ENCODE assay signal across 2 cellular contexts in genomic region chr12:106139422-106140141, GRCh38.
TF ChIP-seq lines count a peak whose summit lies in the region.

No MANE protein-coding gene starts in this region.

TF ChIP-seq in HCT116, 20 proteins besides CTCF, POLR2A, EP300 and RAD21 (continued from another document):
- TF ChIP-seq SRF (IDR thresholded peaks at IDR 0.05; ENCODE audit: low read depth) (no peak), ZFX (IDR thresholded peaks at IDR 0.05) (peak; percentile 86), TCF7L2 (IDR thresholded peaks at IDR 0.05; ENCODE audit: borderline replicate concordance, extremely low read depth, insufficient read depth, insufficient read length) (peak; percentile 62)

TF ChIP-seq in liver, 16 proteins besides CTCF, POLR2A, EP300 and RAD21 (continued from another document):
- TF ChIP-seq, protein P1, sequence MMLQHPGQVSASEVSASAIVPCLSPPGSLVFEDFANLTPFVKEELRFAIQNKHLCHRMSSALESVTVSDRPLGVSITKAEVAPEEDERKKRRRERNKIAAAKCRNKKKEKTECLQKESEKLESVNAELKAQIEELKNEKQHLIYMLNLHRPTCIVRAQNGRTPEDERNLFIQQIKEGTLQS (IDR thresholded peaks at IDR 0.05) = peak; percentile 33
TF ChIP-seq in liver: peak in this region for 5.
